ENCODE assay signal across 24 cellular contexts in genomic region chr4:139838811-139839210, GRCh38.
"Had no signal": no experiment of that assay in that cellular context is flagged by ENCODE, and none has a peak within 500 bp of the region (broad histone marks: within the 10 kb centered on the region; RNA-seq: fewer than 3 reads in every experiment).

No MANE protein-coding gene starts in this region.

- ATAC-seq: activated T-cell treated with anti-CD3 and anti-CD28 coated beads, Interleukin-2, amount 50 U/mL, for 72 hours; esophagus mucosa; lower lobe of right lung had no signal

- FAIRE-seq: astrocyte, bronchial epithelial cell, keratinocyte, small intestine had no signal

- H3K4me1 ChIP-seq: prostate gland, uterus had no signal

- H3K27ac ChIP-seq: lower lobe of right lung, prostate gland, right atrium auricular region, suprapubic skin, transverse colon, uterus, WERI-Rb-1 had no signal

- H3K27me3 ChIP-seq: right atrium auricular region, suprapubic skin, transverse colon, uterus had no signal

- H3K4me3 ChIP-seq: lower lobe of right lung, prostate gland, right atrium auricular region, suprapubic skin, transverse colon, uterus had no signal

- DNase-seq: activated CD4-positive, alpha-beta T cell treated with anti-CD3 and anti-CD28 coated beads for 1 hour; activated CD4-positive, alpha-beta T cell treated with anti-CD3 and anti-CD28 coated beads, Interleukin-2, amount 50 U/mL, for 4 hours; activated effector memory CD4-positive, alpha-beta T cell treated with anti-CD3 and anti-CD28 coated beads, Interleukin-2, amount 50 U/mL, for 16 hours; activated naive CD4-positive, alpha-beta T cell treated with anti-CD3 and anti-CD28 coated beads, Interleukin-2, amount 50 U/mL, for 16 hours; activated T-cell treated with anti-CD3 and anti-CD28 coated beads, Interleukin-2, amount 50 U/mL, for 72 hours; cerebellar nuclear complex; effector CD4-positive, alpha-beta T cell; foreskin melanocyte; glutamatergic neuron; hypothalamus; lower lobe of right lung; small intestine; stimulated activated CD4-positive, alpha-beta T cell treated with anti-CD3 and anti-CD28 coated beads, Interleukin-15, amount 100 ng/mL, for 24 hours; stimulated activated CD4-positive, alpha-beta T cell treated with anti-CD3 and anti-CD28 coated beads, Interleukin-2, amount 100 ng/mL, for 48 hours; transverse colon; uterus; WERI-Rb-1 had no signal

- H3K9me3 ChIP-seq: lower lobe of right lung, prostate gland, right atrium auricular region, suprapubic skin, transverse colon, uterus had no signal

- H3K36me3 ChIP-seq: lower lobe of right lung, prostate gland, right atrium auricular region, suprapubic skin, transverse colon, uterus, WERI-Rb-1 had no signal
